1 cellular context compared by ENCODE assay signal in genomic region chr11:83156150-83156995, GRCh38.
TF ChIP-seq lines count a peak whose summit lies in the region.

No MANE protein-coding gene starts in this region.

TF ChIP-seq in H1, 55 proteins besides CTCF, POLR2A, EP300 and RAD21 (continued from another document):
- TF ChIP-seq, protein P1, sequence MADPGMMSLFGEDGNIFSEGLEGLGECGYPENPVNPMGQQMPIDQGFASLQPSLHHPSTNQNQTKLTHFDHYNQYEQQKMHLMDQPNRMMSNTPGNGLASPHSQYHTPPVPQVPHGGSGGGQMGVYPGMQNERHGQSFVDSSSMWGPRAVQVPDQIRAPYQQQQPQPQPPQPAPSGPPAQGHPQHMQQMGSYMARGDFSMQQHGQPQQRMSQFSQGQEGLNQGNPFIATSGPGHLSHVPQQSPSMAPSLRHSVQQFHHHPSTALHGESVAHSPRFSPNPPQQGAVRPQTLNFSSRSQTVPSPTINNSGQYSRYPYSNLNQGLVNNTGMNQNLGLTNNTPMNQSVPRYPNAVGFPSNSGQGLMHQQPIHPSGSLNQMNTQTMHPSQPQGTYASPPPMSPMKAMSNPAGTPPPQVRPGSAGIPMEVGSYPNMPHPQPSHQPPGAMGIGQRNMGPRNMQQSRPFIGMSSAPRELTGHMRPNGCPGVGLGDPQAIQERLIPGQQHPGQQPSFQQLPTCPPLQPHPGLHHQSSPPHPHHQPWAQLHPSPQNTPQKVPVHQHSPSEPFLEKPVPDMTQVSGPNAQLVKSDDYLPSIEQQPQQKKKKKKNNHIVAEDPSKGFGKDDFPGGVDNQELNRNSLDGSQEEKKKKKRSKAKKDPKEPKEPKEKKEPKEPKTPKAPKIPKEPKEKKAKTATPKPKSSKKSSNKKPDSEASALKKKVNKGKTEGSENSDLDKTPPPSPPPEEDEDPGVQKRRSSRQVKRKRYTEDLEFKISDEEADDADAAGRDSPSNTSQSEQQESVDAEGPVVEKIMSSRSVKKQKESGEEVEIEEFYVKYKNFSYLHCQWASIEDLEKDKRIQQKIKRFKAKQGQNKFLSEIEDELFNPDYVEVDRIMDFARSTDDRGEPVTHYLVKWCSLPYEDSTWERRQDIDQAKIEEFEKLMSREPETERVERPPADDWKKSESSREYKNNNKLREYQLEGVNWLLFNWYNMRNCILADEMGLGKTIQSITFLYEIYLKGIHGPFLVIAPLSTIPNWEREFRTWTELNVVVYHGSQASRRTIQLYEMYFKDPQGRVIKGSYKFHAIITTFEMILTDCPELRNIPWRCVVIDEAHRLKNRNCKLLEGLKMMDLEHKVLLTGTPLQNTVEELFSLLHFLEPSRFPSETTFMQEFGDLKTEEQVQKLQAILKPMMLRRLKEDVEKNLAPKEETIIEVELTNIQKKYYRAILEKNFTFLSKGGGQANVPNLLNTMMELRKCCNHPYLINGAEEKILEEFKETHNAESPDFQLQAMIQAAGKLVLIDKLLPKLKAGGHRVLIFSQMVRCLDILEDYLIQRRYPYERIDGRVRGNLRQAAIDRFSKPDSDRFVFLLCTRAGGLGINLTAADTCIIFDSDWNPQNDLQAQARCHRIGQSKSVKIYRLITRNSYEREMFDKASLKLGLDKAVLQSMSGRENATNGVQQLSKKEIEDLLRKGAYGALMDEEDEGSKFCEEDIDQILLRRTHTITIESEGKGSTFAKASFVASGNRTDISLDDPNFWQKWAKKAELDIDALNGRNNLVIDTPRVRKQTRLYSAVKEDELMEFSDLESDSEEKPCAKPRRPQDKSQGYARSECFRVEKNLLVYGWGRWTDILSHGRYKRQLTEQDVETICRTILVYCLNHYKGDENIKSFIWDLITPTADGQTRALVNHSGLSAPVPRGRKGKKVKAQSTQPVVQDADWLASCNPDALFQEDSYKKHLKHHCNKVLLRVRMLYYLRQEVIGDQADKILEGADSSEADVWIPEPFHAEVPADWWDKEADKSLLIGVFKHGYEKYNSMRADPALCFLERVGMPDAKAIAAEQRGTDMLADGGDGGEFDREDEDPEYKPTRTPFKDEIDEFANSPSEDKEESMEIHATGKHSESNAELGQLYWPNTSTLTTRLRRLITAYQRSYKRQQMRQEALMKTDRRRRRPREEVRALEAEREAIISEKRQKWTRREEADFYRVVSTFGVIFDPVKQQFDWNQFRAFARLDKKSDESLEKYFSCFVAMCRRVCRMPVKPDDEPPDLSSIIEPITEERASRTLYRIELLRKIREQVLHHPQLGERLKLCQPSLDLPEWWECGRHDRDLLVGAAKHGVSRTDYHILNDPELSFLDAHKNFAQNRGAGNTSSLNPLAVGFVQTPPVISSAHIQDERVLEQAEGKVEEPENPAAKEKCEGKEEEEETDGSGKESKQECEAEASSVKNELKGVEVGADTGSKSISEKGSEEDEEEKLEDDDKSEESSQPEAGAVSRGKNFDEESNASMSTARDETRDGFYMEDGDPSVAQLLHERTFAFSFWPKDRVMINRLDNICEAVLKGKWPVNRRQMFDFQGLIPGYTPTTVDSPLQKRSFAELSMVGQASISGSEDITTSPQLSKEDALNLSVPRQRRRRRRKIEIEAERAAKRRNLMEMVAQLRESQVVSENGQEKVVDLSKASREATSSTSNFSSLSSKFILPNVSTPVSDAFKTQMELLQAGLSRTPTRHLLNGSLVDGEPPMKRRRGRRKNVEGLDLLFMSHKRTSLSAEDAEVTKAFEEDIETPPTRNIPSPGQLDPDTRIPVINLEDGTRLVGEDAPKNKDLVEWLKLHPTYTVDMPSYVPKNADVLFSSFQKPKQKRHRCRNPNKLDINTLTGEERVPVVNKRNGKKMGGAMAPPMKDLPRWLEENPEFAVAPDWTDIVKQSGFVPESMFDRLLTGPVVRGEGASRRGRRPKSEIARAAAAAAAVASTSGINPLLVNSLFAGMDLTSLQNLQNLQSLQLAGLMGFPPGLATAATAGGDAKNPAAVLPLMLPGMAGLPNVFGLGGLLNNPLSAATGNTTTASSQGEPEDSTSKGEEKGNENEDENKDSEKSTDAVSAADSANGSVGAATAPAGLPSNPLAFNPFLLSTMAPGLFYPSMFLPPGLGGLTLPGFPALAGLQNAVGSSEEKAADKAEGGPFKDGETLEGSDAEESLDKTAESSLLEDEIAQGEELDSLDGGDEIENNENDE (IDR thresholded peaks at IDR 0.05; ENCODE audit: insufficient replicate concordance, low read length) = no peak
- no peak for TF ChIP-seq YY1 (IDR thresholded peaks at IDR 0.05; ENCODE audit: low read depth, low read length)
- peak; percentile 100 for TF ChIP-seq CEBPB (IDR thresholded peaks at IDR 0.05; ENCODE audit: low read depth, low read length)
- peak; percentile 86 for TF ChIP-seq SP1 (IDR thresholded peaks at IDR 0.05; ENCODE audit: low read depth, low read length)
- no peak for TF ChIP-seq CHD1 (IDR thresholded peaks at IDR 0.05; ENCODE audit: low read depth, low read length)
- TF ChIP-seq PHF8 (conservative IDR thresholded peaks at IDR 0.05; ENCODE audit: low read depth, low read length) = 0 out of 2 replicates have a peak, but pooled peaks have one; percentile 52
- no peak for TF ChIP-seq TBP (IDR thresholded peaks at IDR 0.05; ENCODE audit: low read depth, low read length)
- TF ChIP-seq SIN3A (conservative IDR thresholded peaks at IDR 0.05 in 1 of 2, IDR thresholded peaks at IDR 0.05 in 1 of 2; ENCODE audit: low read depth in 1 of 2, low read length in 2 of 2) = peak in 1 of 2 experiments; percentile 67; a peak in 1 of 4 replicates
- peak; percentile 71 for TF ChIP-seq ASH2L (IDR thresholded peaks at IDR 0.05; ENCODE audit: low read length)
- TF ChIP-seq BCL11A (IDR thresholded peaks at IDR 0.05; ENCODE audit: low read depth in 2 of 2, low read length in 2 of 2) = no peak
- no peak; the same call in 1 of the 2 replicates for TF ChIP-seq TAF1 (IDR thresholded peaks at IDR 0.05; ENCODE audit: low read depth, low read length)
- TF ChIP-seq NANOG (IDR thresholded peaks at IDR 0.05; ENCODE audit: insufficient read depth, low read depth, low read length, poor library complexity, severe bottlenecking) = peak; percentile 21
- TF ChIP-seq CREB1 (IDR thresholded peaks at IDR 0.05) = peak; percentile 89
- TF ChIP-seq SP4 (IDR thresholded peaks at IDR 0.05; ENCODE audit: low read length) = no peak
- 0 out of 2 replicates have a peak, but pooled peaks have one; percentile 43 for TF ChIP-seq CHD2 (IDR thresholded peaks at IDR 0.05; ENCODE audit: low read length)
- no peak for TF ChIP-seq CBX5 (IDR thresholded peaks at IDR 0.05; ENCODE audit: low read depth, low read length)
- TF ChIP-seq SIRT6 (IDR thresholded peaks at IDR 0.05; ENCODE audit: low read length) = no peak
- TF ChIP-seq RBBP5 (IDR thresholded peaks at IDR 0.05; ENCODE audit: borderline replicate concordance, low read depth, low read length) = no peak
- TF ChIP-seq EZH2 (IDR thresholded peaks at IDR 0.05; ENCODE audit: low read depth, low read length, severe bottlenecking) = no peak
- no peak for TF ChIP-seq ATF3 (IDR thresholded peaks at IDR 0.05; ENCODE audit: insufficient read depth, low read depth, low read length)
- no peak for TF ChIP-seq HDAC6 (IDR thresholded peaks at IDR 0.05; ENCODE audit: low read depth, low read length)
- TF ChIP-seq POLR2AphosphoS5 (IDR thresholded peaks at IDR 0.05; ENCODE audit: low read depth, low read length) = no peak
- TF ChIP-seq JUND (IDR thresholded peaks at IDR 0.05; ENCODE audit: low read length) = no peak
- peak; percentile 37 to 53; a peak in 2 of 4 replicates for TF ChIP-seq HDAC2 (IDR thresholded peaks at IDR 0.05; ENCODE audit: borderline replicate concordance in 1 of 2, low read depth in 2 of 2, low read length in 2 of 2)
- peak; percentile 97 for TF ChIP-seq RFX5 (IDR thresholded peaks at IDR 0.05; ENCODE audit: borderline replicate concordance, low read depth, low read length)
- TF ChIP-seq KDM1A (IDR thresholded peaks at IDR 0.05; ENCODE audit: borderline replicate concordance, low read length) = no peak
- TF ChIP-seq, protein P2, sequence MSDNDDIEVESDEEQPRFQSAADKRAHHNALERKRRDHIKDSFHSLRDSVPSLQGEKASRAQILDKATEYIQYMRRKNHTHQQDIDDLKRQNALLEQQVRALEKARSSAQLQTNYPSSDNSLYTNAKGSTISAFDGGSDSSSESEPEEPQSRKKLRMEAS (IDR thresholded peaks at IDR 0.05) = no peak
- TF ChIP-seq ATF2 (IDR thresholded peaks at IDR 0.05; ENCODE audit: low read length) = no peak
- TF ChIP-seq, protein P3, sequence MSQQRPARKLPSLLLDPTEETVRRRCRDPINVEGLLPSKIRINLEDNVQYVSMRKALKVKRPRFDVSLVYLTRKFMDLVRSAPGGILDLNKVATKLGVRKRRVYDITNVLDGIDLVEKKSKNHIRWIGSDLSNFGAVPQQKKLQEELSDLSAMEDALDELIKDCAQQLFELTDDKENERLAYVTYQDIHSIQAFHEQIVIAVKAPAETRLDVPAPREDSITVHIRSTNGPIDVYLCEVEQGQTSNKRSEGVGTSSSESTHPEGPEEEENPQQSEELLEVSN (IDR thresholded peaks at IDR 0.05) = no peak
- TF ChIP-seq MAFK (IDR thresholded peaks at IDR 0.05; ENCODE audit: low read depth, low read length) = no peak
- TF ChIP-seq SIX5 (IDR thresholded peaks at IDR 0.05; ENCODE audit: low read depth, low read length) = no peak
- no peak for TF ChIP-seq CBX8 (IDR thresholded peaks at IDR 0.05; ENCODE audit: borderline replicate concordance, low read depth, low read length)
- TF ChIP-seq RXRA (IDR thresholded peaks at IDR 0.05; ENCODE audit: insufficient read depth, low read depth, low read length) = no peak
- TF ChIP-seq GTF2F1 (IDR thresholded peaks at IDR 0.05; ENCODE audit: borderline replicate concordance, low read depth, low read length) = no peak
- no peak for TF ChIP-seq CTBP2 (IDR thresholded peaks at IDR 0.05; ENCODE audit: borderline replicate concordance, insufficient read depth, insufficient read length, low read length)
- TF ChIP-seq EGR1 (IDR thresholded peaks at IDR 0.05; ENCODE audit: borderline replicate concordance, low read depth, low read length) = peak; percentile 35; the same call in 1 of the 2 replicates
- TF ChIP-seq NRF1 (IDR thresholded peaks at IDR 0.05; ENCODE audit: low read depth, low read length) = no peak
- TF ChIP-seq TEAD4 (IDR thresholded peaks at IDR 0.05; ENCODE audit: low read depth, low read length) = no peak
- TF ChIP-seq TCF12 (IDR thresholded peaks at IDR 0.05; ENCODE audit: low read depth, low read length) = no peak
- TF ChIP-seq BRCA1 (IDR thresholded peaks at IDR 0.05; ENCODE audit: low read depth, low read length) = no peak
- no peak for TF ChIP-seq TAF7 (optimal IDR thresholded peaks at IDR 0.05; ENCODE audit: borderline replicate concordance, low read depth, low read length)
- no peak for TF ChIP-seq JUN (IDR thresholded peaks at IDR 0.05; ENCODE audit: low read depth, low read length)
- no peak; the same call in 1 of the 2 replicates for TF ChIP-seq SP2 (IDR thresholded peaks at IDR 0.05; ENCODE audit: low read length)
- TF ChIP-seq SUZ12 (IDR thresholded peaks at IDR 0.05; ENCODE audit: low read length) = no peak
- TF ChIP-seq POU5F1 (IDR thresholded peaks at IDR 0.05; ENCODE audit: low read depth, low read length) = no peak
- peak; percentile 62 for TF ChIP-seq KDM4A (IDR thresholded peaks at IDR 0.05; ENCODE audit: low read depth, low read length, severe bottlenecking)
- TF ChIP-seq ZNF274 (IDR thresholded peaks at IDR 0.05; ENCODE audit: borderline replicate concordance, extremely low read depth, low read length) = no peak
- TF ChIP-seq GABPA (IDR thresholded peaks at IDR 0.05; ENCODE audit: borderline replicate concordance, insufficient read depth, low read length) = no peak
- TF ChIP-seq, protein P4, sequence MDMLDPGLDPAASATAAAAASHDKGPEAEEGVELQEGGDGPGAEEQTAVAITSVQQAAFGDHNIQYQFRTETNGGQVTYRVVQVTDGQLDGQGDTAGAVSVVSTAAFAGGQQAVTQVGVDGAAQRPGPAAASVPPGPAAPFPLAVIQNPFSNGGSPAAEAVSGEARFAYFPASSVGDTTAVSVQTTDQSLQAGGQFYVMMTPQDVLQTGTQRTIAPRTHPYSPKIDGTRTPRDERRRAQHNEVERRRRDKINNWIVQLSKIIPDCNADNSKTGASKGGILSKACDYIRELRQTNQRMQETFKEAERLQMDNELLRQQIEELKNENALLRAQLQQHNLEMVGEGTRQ (IDR thresholded peaks at IDR 0.05; ENCODE audit: low read length) = no peak
- no peak for TF ChIP-seq RNF2 (IDR thresholded peaks at IDR 0.05; ENCODE audit: borderline replicate concordance, low read depth, low read length, missing control alignments, poor library complexity, severe bottlenecking)
- TF ChIP-seq KDM5A (IDR thresholded peaks at IDR 0.05; ENCODE audit: low read length) = no peak
